9 cellular contexts compared by ENCODE assay signal in the genomic region with DNA sequence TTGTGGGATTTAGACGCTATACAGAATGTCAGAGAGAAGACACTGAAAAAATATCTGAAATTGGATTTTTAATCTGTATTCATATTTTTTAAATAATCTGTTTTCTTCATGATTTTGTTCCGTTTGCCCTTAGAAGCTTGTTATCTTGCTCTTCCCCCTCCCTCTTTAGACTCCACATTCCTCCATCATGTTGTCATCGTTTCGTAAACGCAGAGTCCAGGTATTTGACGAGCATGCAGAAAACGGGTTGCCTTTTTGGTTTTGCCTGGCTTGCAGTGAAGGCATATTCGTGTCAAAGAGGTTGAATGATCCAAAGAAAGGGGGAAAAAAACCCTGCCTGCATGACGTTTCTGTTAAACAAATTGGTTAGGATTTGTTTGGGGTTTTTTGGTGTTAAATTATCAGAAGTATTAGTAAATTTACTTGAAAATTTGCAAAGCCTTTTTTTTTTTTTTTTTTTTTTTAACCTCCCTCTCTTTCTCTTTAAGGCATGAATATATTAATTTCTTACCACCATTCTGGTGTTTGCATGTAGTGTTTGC. TPM values are rescaled to one million over a fixed set of nuclear protein-coding genes. Genes with fewer than 3 reads are reported as not detected.
DNase-seq lines count a peak whose midpoint lies in the region; ATAC-seq, FAIRE-seq and TF ChIP-seq lines count a peak whose summit lies in the region.
"Had no signal": no experiment of that assay in that cellular context is flagged by ENCODE, and none has a peak within 500 bp of the region (broad histone marks: within the 10 kb centered on the region; RNA-seq: fewer than 3 reads in every experiment).

No MANE protein-coding gene starts in this region.

- no peak for ATAC-seq in GM19397 (IDR thresholded peaks at IDR 0.05; ENCODE audit: unreplicated experiment)

- DNase-seq in H54 (ENCODE audit: insufficient read length, low spot score) (peak; percentile 61), SJSA1 (ENCODE audit: low read depth in 1 of 2, low spot score in 2 of 2) (peak; percentile 66 to 74), fibroblast of pulmonary artery (ENCODE audit: low read depth) (peak; percentile 83), skeletal muscle cell (ENCODE audit: low read depth) (no peak), HUDEP-2 (lab: John Stamatoyannopoulos, UW; ENCODE audit: unreplicated experiment in 76 of 76) (no peak), globus pallidus (ENCODE audit: low spot score) (no peak)
- DNase-seq in stimulated activated naive CD4-positive, alpha-beta T cell (lab: John Stamatoyannopoulos, UW) = no peak
- DNase-seq: NCI-H1436 had no signal

- TF ChIP-seq CTCF in fibroblast of pulmonary artery (IDR thresholded peaks at IDR 0.05; ENCODE audit: low read length, missing control alignments) = no peak

- peaks cover 28% of the 10 kb centered on the region for H3K36me3 ChIP-seq in SJSA1

- peak overlapping the region; percentile 98 for H3K4me3 ChIP-seq in SJSA1
- H3K4me3 ChIP-seq in fibroblast of pulmonary artery (replicated peaks; ENCODE audit: low read depth, low read length) = peak overlapping the region; percentile 87
- peak overlapping the region; percentile 31 for H3K4me3 ChIP-seq in skeletal muscle cell (ENCODE audit: low read depth, low read length)

- no peaks in the 10 kb centered on the region for H3K27me3 ChIP-seq in SJSA1 (replicated peaks)

- peak; percentile 27 for FAIRE-seq in H54 (lab: Jason Lieb, UNC)

- H3K9me3 ChIP-seq in SJSA1 (replicated peaks) = no peaks in the 10 kb centered on the region

- H3K4me1 ChIP-seq in SJSA1 (replicated peaks) = peaks cover 69% of the 10 kb centered on the region

- TF ChIP-seq POLR2A in H54 (IDR thresholded peaks at IDR 0.05; ENCODE audit: low read depth, low read length) = no peak

- H3K27ac ChIP-seq in SJSA1 = peak overlapping the region; percentile 89

RNA-seq across cellular contexts. Expression of gene SPTAN1, which starts 2.9 kb away (rescaled TPM):
- 165 and 181 TPM in 2 replicates for total RNA-seq in SJSA1 (2014; rRNA removed; shearing (Covaris generic))

RNA-seq across cellular contexts. Expression of gene GLE1, which starts 50.7 kb away (rescaled TPM):
- 31.3 and 49.3 TPM in 2 replicates for total RNA-seq in SJSA1 (2014; rRNA removed; shearing (Covaris generic))

Comparison
In these comparisons a context has a peak if more than half of its experiments do, and no peak if none do; other contexts are left out.
1. DNase-seq: peak in H54 (single experiment), SJSA1 (2 of 2) and fibroblast of pulmonary artery (single experiment); none in skeletal muscle cell (single experiment), stimulated activated naive CD4-positive, alpha-beta T cell (0 of 6), HUDEP-2 (0 of 76) and globus pallidus (single experiment).
2. H3K4me3 ChIP-seq: peak in every context shown above with its lines; median percentile 98 in SJSA1; 87 in fibroblast of pulmonary artery; 31 in skeletal muscle cell.